In the genomic region with DNA sequence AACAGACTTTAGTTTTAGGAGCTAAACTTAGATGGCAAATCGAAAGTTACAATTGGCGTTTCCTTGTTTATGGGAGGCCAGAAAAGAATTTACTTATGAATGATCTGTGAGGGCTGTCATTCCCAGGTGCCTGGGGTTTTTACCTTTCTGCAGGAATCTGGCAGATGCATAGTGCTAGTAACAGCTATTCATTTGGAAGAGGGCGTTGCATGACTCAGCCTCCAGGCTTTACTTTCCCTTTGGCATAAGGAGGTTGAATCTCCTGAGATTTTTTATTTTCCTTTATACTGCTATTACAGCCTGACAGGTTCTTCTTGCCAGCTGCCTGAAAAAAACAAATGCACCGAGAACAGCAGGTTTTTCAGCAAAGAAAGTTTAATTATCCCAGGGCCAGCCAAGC, we compare ENCODE assay signal across 20 cellular contexts. TPM values are rescaled to one million over a fixed set of nuclear protein-coding genes. Genes with fewer than 3 reads are reported as not detected.
DNase-seq lines count a peak whose midpoint lies in the region; ATAC-seq, FAIRE-seq and TF ChIP-seq lines count a peak whose summit lies in the region.
"Had no signal": no experiment of that assay in that cellular context is flagged by ENCODE, and none has a peak within 500 bp of the region (broad histone marks: within the 10 kb centered on the region; RNA-seq: fewer than 3 reads in every experiment).

No MANE protein-coding gene starts in this region.

- H3K36me3 Mint-ChIP-seq in stimulated activated memory B cell treated with anti-CD40 and anti-IgM and Interleukin-4, amounts not matched to agents 10 μg/mL and 1 μg/mL and 100 μg/mL, for 72 hours = no peaks in the 10 kb centered on the region
- H3K36me3 Mint-ChIP-seq: activated naive CD4-positive, alpha-beta T cell treated with anti-CD3 and anti-CD28 coated beads, Interleukin-2, amount 10 ng/mL, durations not matched to agents 7 days and 5 days had no signal

- no peak overlapping the region for H3K4me3 Mint-ChIP-seq in stimulated activated memory B cell treated with anti-CD40 and anti-IgM and Interleukin-4, amounts not matched to agents 10 μg/mL and 1 μg/mL and 100 μg/mL, for 72 hours
- H3K4me3 Mint-ChIP-seq: activated B cell treated with CpG ODN at 0.5 μM for 24 hours; activated CD8-positive, alpha-beta T cell treated with anti-CD3 and anti-CD28 coated beads for 36 hours; activated naive CD4-positive, alpha-beta T cell treated with anti-CD3 and anti-CD28 coated beads, Interleukin-2, amount 10 ng/mL, durations not matched to agents 7 days and 5 days; activated T-cell treated with anti-CD3 and anti-CD28 coated beads, Interleukin-2, amount 50 U/mL, for 24 hours had no signal

- H3K27ac Mint-ChIP-seq in stimulated activated memory B cell treated with anti-CD40 and anti-IgM and Interleukin-4, amounts not matched to agents 10 μg/mL and 1 μg/mL and 100 μg/mL, for 72 hours = no peak overlapping the region
- H3K27ac Mint-ChIP-seq: activated B cell treated with CpG ODN at 0.5 μM for 24 hours; activated CD8-positive, alpha-beta T cell treated with anti-CD3 and anti-CD28 coated beads for 36 hours; activated naive CD4-positive, alpha-beta T cell treated with anti-CD3 and anti-CD28 coated beads, Interleukin-2, amount 10 ng/mL, durations not matched to agents 7 days and 5 days; activated T-cell treated with anti-CD3 and anti-CD28 coated beads, Interleukin-2, amount 50 U/mL, for 24 hours had no signal

- no peak for ATAC-seq in stimulated activated memory B cell treated with anti-CD40 and anti-IgM and Interleukin-4, amounts not matched to agents 10 μg/mL and 1 μg/mL and 100 μg/mL, for 72 hours
- ATAC-seq: activated CD8-positive, alpha-beta T cell treated with anti-CD3 and anti-CD28 coated beads for 36 hours had no signal

- H3K9me3 Mint-ChIP-seq in stimulated activated memory B cell treated with anti-CD40 and anti-IgM and Interleukin-4, amounts not matched to agents 10 μg/mL and 1 μg/mL and 100 μg/mL, for 72 hours = no peaks in the 10 kb centered on the region
- H3K9me3 Mint-ChIP-seq: activated B cell treated with CpG ODN at 0.5 μM for 24 hours; activated CD8-positive, alpha-beta T cell treated with anti-CD3 and anti-CD28 coated beads for 36 hours; activated naive CD4-positive, alpha-beta T cell treated with anti-CD3 and anti-CD28 coated beads, Interleukin-2, amount 10 ng/mL, durations not matched to agents 7 days and 5 days; activated T-cell treated with anti-CD3 and anti-CD28 coated beads, Interleukin-2, amount 50 U/mL, for 24 hours had no signal

- H3K9me3 ChIP-seq in MG63 = no peaks in the 10 kb centered on the region; the same call in 1 of the 2 replicates
- no peaks in the 10 kb centered on the region for H3K9me3 ChIP-seq in iPS-20b (ENCODE audit: insufficient read depth, low read depth, low read length)
- H3K9me3 ChIP-seq in kidney (ENCODE audit: control insufficient read depth in 1 of 2, low read length in 2 of 2) = no peaks in the 10 kb centered on the region
- H3K9me3 ChIP-seq: right atrium auricular region, SJSA1, suprapubic skin had no signal

- no peak for TF ChIP-seq CTCF in kidney (IDR thresholded peaks at IDR 0.05; ENCODE audit: borderline replicate concordance, extremely low read depth, insufficient read depth)

- no peak for FAIRE-seq in kidney (lab: Jason Lieb, UNC)
- FAIRE-seq: endometrium had no signal

- H3K27ac ChIP-seq in iPS-20b (ENCODE audit: low read length) = no peak overlapping the region
- no peak overlapping the region for H3K27ac ChIP-seq in kidney (ENCODE audit: low read depth in 2 of 2, low read length in 2 of 2)
- H3K27ac ChIP-seq: right atrium auricular region, SJSA1, suprapubic skin had no signal

- H3K9ac ChIP-seq in iPS-20b (ENCODE audit: low read depth, low read length) (peak overlapping the region; percentile 59; the same call in 1 of the 2 replicates), kidney (ENCODE audit: low read length in 2 of 2) (no peak overlapping the region)

- intact Hi-C loops in kidney (cut with DNase I) = no loop called here

- peaks cover 8% of the 10 kb centered on the region for H3K4me1 Mint-ChIP-seq in stimulated activated memory B cell treated with anti-CD40 and anti-IgM and Interleukin-4, amounts not matched to agents 10 μg/mL and 1 μg/mL and 100 μg/mL, for 72 hours
- H3K4me1 Mint-ChIP-seq: activated B cell treated with CpG ODN at 0.5 μM for 24 hours; activated naive CD4-positive, alpha-beta T cell treated with anti-CD3 and anti-CD28 coated beads, Interleukin-2, amount 10 ng/mL, durations not matched to agents 7 days and 5 days had no signal

- H3K27me3 Mint-ChIP-seq in stimulated activated memory B cell treated with anti-CD40 and anti-IgM and Interleukin-4, amounts not matched to agents 10 μg/mL and 1 μg/mL and 100 μg/mL, for 72 hours = peaks cover 33% of the 10 kb centered on the region

- no peaks in the 10 kb centered on the region for H3K36me3 ChIP-seq in MG63
- no peaks in the 10 kb centered on the region for H3K36me3 ChIP-seq in iPS-20b (ENCODE audit: insufficient read depth, low read depth, low read length)
- H3K36me3 ChIP-seq in kidney (ENCODE audit: control insufficient read depth in 1 of 2, insufficient read depth in 2 of 2, low read length in 2 of 2) = no peaks in the 10 kb centered on the region
- H3K36me3 ChIP-seq: right atrium auricular region, SJSA1, suprapubic skin had no signal

- H3K4me1 ChIP-seq in iPS-20b (ENCODE audit: insufficient read depth, low read length) (peaks cover 9% of the 10 kb centered on the region; the same call in 1 of the 2 replicates), kidney (ENCODE audit: control insufficient read depth in 1 of 2, insufficient read depth in 1 of 2, low read depth in 1 of 2, low read length in 2 of 2) (no peaks in the 10 kb centered on the region)
- H3K4me1 ChIP-seq: right atrium auricular region, SJSA1, suprapubic skin had no signal

- H3K27me3 ChIP-seq in MG63 = no peaks in the 10 kb centered on the region
- no peaks in the 10 kb centered on the region for H3K27me3 ChIP-seq in iPS-20b (ENCODE audit: insufficient read depth, low read length)
- H3K27me3 ChIP-seq: right atrium auricular region, SJSA1, suprapubic skin had no signal

- no peak overlapping the region for H3K4me3 ChIP-seq in MG63
- H3K4me3 ChIP-seq in iPS-20b (ENCODE audit: low read length) = no peak overlapping the region; the same call in 1 of the 2 replicates
- H3K4me3 ChIP-seq in kidney (ENCODE audit: low read length in 2 of 2) = no peak overlapping the region
- H3K4me3 ChIP-seq: right atrium auricular region, SJSA1, suprapubic skin had no signal

- DNase-seq in EH (ENCODE audit: low read depth) (peak; percentile 2), MG63 (peak; percentile 31), dermis blood vessel endothelial cell (peak; percentile 3), mucosa of gallbladder (ENCODE audit: low spot score) (no peak), kidney (no peak), activated gamma-delta T cell (lab: John Stamatoyannopoulos, UW) (no peak)
- DNase-seq: activated B cell treated with CpG ODN at 0.5 μM for 24 hours; activated CD8-positive, alpha-beta T cell treated with anti-CD3 and anti-CD28 coated beads for 36 hours; activated naive CD4-positive, alpha-beta T cell treated with anti-CD3 and anti-CD28 coated beads, Interleukin-2, amount 10 ng/mL, durations not matched to agents 7 days and 5 days; activated T-cell treated with anti-CD3 and anti-CD28 coated beads, Interleukin-2, amount 50 U/mL, for 24 hours; aorta; Kasumi-1; NCI-H2107; NCI-H526 treated with DMSO at 0.1 percent for 48 hours had no signal

RNA-seq across cellular contexts. Expression of a gene that starts 30.0 kb away (rescaled TPM):
- total RNA-seq in MG63 (2014; rRNA removed; shearing (Covaris generic); ENCODE audit: low replicate concordance) = 2.0 and 2.4 TPM in 2 replicates
- 39.6 and 44.6 TPM in 2 replicates for total RNA-seq in dermis blood vessel endothelial cell
- total RNA-seq in mucosa of gallbladder = 21.9 TPM
- total RNA-seq in kidney = 17.9 TPM
- polyA plus RNA-seq in kidney (ENCODE audit: insufficient read depth, low read depth, low replicate concordance) = 3.0 TPM

RNA-seq across cellular contexts. Expression of a gene that starts 36.2 kb away (rescaled TPM):
- 134 and 523 TPM in 2 replicates for total RNA-seq in MG63 (2014; rRNA removed; shearing (Covaris generic); ENCODE audit: low replicate concordance)
- total RNA-seq in dermis blood vessel endothelial cell (394 and 634 TPM in 2 replicates), mucosa of gallbladder (820 TPM), kidney (919 TPM)
- 2,564 TPM for polyA plus RNA-seq in kidney (ENCODE audit: insufficient read depth, low read depth, low replicate concordance)

RNA-seq across cellular contexts. Expression of a gene that starts 38.1 kb away (rescaled TPM):
- not detected in 2 replicates for total RNA-seq in MG63 (2014; rRNA removed; shearing (Covaris generic); ENCODE audit: low replicate concordance)
- under 0.01 and 0.28 TPM in 2 replicates for total RNA-seq in dermis blood vessel endothelial cell
- total RNA-seq in mucosa of gallbladder = 355 TPM
- total RNA-seq in kidney = 849 TPM
- polyA plus RNA-seq in kidney (ENCODE audit: insufficient read depth, low read depth, low replicate concordance) = 158 TPM
- total RNA-seq: activated B cell treated with CpG ODN at 0.5 μM for 24 hours; activated CD8-positive, alpha-beta T cell treated with anti-CD3 and anti-CD28 coated beads for 36 hours; SJSA1 had no signal

Comparison
In these comparisons a context has a peak if more than half of its experiments do, and no peak if none do; other contexts are left out.
1. DNase-seq: peak in EH (single experiment), MG63 (single experiment) and dermis blood vessel endothelial cell (single experiment); none in mucosa of gallbladder (single experiment), kidney (single experiment) and activated gamma-delta T cell (single experiment).
2. RNA of a gene that starts 38.1 kb away (total RNA-seq): 849 TPM in kidney (single experiment) and 355 TPM in mucosa of gallbladder (single experiment); not detected in MG63 and under 0.01 to 0.28 TPM in dermis blood vessel endothelial cell; every median in the first group is over 100 times any median in the second.